Comparison of ENCODE assay signal across 15 cellular contexts in genomic region chr10:83984256-83984640, GRCh38.
A peak's percentile ranks its signal among the peaks of the same experiment; 100 is the strongest.
DNase-seq lines count a peak whose midpoint lies in the region; ATAC-seq, FAIRE-seq and TF ChIP-seq lines count a peak whose summit lies in the region.
"Had no signal": no experiment of that assay in that cellular context is flagged by ENCODE, and none has a peak within 500 bp of the region (broad histone marks: within the 10 kb centered on the region; RNA-seq: fewer than 3 reads in every experiment).

No MANE protein-coding gene starts in this region.

- no peak overlapping the region for H3K4me3 Mint-ChIP-seq in stimulated activated naive B cell treated with anti-CD40 and anti-IgM and Interleukin-4, amounts not matched to agents 10 μg/mL and 1 μg/mL and 100 μg/mL, for 72 hours
- H3K4me3 Mint-ChIP-seq: B cell; CD4-positive, alpha-beta T cell had no signal

- peak overlapping the region; percentile 69 for H3K27ac ChIP-seq in A673 (ENCODE audit: low read depth, low read length, poor library complexity, severe bottlenecking)
- 0 out of 2 replicates have a peak overlapping the region, but pooled peaks have one; percentile 20 for H3K27ac ChIP-seq in HEK293 (ENCODE audit: extremely low read depth, low read depth, low read length)
- no peak overlapping the region for H3K27ac ChIP-seq in H1 (ENCODE audit: low read depth, low read length)
- peak overlapping the region; percentile 62 for H3K27ac ChIP-seq in trophoblast cell (ENCODE audit: low read depth, low read length)

- no peaks in the 10 kb centered on the region; the same call in 1 of the 2 replicates for H3K23me2 ChIP-seq in H1 (ENCODE audit: low read depth, low read length)

- ATAC-seq in GM18498 (IDR thresholded peaks at IDR 0.05; ENCODE audit: unreplicated experiment), result no peak
- ATAC-seq in stimulated activated naive B cell treated with anti-CD40 and anti-IgM and Interleukin-4, amounts not matched to agents 10 μg/mL and 1 μg/mL and 100 μg/mL, for 72 hours (replicated peaks), result no peak
- ATAC-seq: GM12878 had no signal

- CTCF ChIA-PET in A673 (lab: Charles Lee) (no interaction called here), HEK293 (lab: Yijun Ruan, JAX) (interaction anchor here (0.6 to 0.7 kb wide), 3 partner anchors 9 to 1684 kb away, joined by 3 to 5 read pairs (median 3); no protein-coding TSS in a partner anchor), H1 (lab: Charles Lee; ENCODE audit: partially characterized antibody) (interaction anchor here (1.0 to 1.2 kb wide), 2 partner anchors 12 to 20 kb away, joined by 3 read pairs; no protein-coding TSS in a partner anchor)

- peaks cover under 1 to 2% of the 10 kb centered on the region in 2 donors for H3K4me1 Mint-ChIP-seq in stimulated activated naive B cell treated with anti-CD40 and anti-IgM and Interleukin-4, amounts not matched to agents 10 μg/mL and 1 μg/mL and 100 μg/mL, for 72 hours
- H3K4me1 Mint-ChIP-seq: B cell had no signal

- H3K27ac Mint-ChIP-seq in stimulated activated naive B cell treated with anti-CD40 and anti-IgM and Interleukin-4, amounts not matched to agents 10 μg/mL and 1 μg/mL and 100 μg/mL, for 72 hours, result no peak overlapping the region
- H3K27ac Mint-ChIP-seq: B cell; CD4-positive, alpha-beta T cell had no signal

- H3K9me3 ChIP-seq in A673 (ENCODE audit: low read depth, low read length, poor library complexity, severe bottlenecking) (no peaks in the 10 kb centered on the region), HEK293 (ENCODE audit: control insufficient read depth, insufficient read depth, low read depth, low read length) (no peaks in the 10 kb centered on the region), H1 (ENCODE audit: insufficient read depth in 2 of 2, low read depth in 1 of 2, low read length in 1 of 2) (no peaks in the 10 kb centered on the region), trophoblast cell (ENCODE audit: insufficient read depth, low read depth, low read length) (peaks cover 1% of the 10 kb centered on the region)

- H2BK20ac ChIP-seq in H1 (ENCODE audit: low read length), result no peak overlapping the region

- no peak overlapping the region for H4K8ac ChIP-seq in H1 (ENCODE audit: extremely low read depth, insufficient read depth, low read length)
- H4K8ac ChIP-seq in trophoblast cell (ENCODE audit: low read depth, low read length), result peak overlapping the region; percentile 25

- H4K91ac ChIP-seq in H1 (replicated peaks; ENCODE audit: insufficient read length, low read length) (no peak overlapping the region), trophoblast cell (ENCODE audit: low read depth, low read length) (peak overlapping the region; percentile 92)

- peaks cover 0 to under 1% of the 10 kb centered on the region in 2 donors for H3K36me3 Mint-ChIP-seq in stimulated activated naive B cell treated with anti-CD40 and anti-IgM and Interleukin-4, amounts not matched to agents 10 μg/mL and 1 μg/mL and 100 μg/mL, for 72 hours

- TF ChIP-seq EP300 in H1 (IDR thresholded peaks at IDR 0.05; ENCODE audit: borderline replicate concordance in 1 of 2, low read depth in 2 of 2, low read length in 2 of 2), result no peak

- BruUV-seq in A673 (replicated peaks; lab: Mats Ljungman, UMichigan), result no TSS peak

- no peaks in the 10 kb centered on the region for H4K20me1 ChIP-seq in H1 (replicated peaks in 1 of 2; ENCODE audit: control insufficient read depth in 1 of 2, insufficient read depth in 2 of 2, low read length in 2 of 2)

- no peak overlapping the region for H3K23ac ChIP-seq in H1 (ENCODE audit: insufficient read length)
- no peak overlapping the region for H3K23ac ChIP-seq in trophoblast cell (ENCODE audit: low read length)

- TF ChIP-seq RAD21 in H1 (IDR thresholded peaks at IDR 0.05 in 1 of 2, conservative IDR thresholded peaks at IDR 0.05 in 1 of 2; ENCODE audit: low read depth in 2 of 2, low read length in 2 of 2), result no peak

- H4K12ac ChIP-seq in trophoblast cell (ENCODE audit: low read depth, low read length), result no peak overlapping the region

- H3K18ac ChIP-seq in H1 (ENCODE audit: extremely low read depth, low read length) (no peak overlapping the region), trophoblast cell (ENCODE audit: low read length) (peak overlapping the region; percentile 33)

- no peak for DNase-seq in A673 (ENCODE audit: low spot score)
- no peak for DNase-seq in H1 (ENCODE audit: low read depth in 1 of 2, low spot score in 2 of 2)
- DNase-seq in trophoblast cell, result no peak
- no peak for DNase-seq in stimulated activated naive B cell treated with anti-CD40 and anti-IgM and Interleukin-4, amounts not matched to agents 10 μg/mL and 1 μg/mL and 100 μg/mL, for 72 hours
- DNase-seq in mucosa of gallbladder (ENCODE audit: low spot score), result no peak
- DNase-seq: C1 segment of cervical spinal cord; Calu3; CD4-positive, alpha-beta T cell; DMS 273 treated with DMSO at 0.1 percent for 48 hours; HCEC 1CT had no signal

- no peak for FAIRE-seq in H1 (lab: Jason Lieb, UNC)
- FAIRE-seq: GM12878, HepG2 had no signal

- H2AFZ ChIP-seq in H1 (ENCODE audit: low read length) (no peak overlapping the region), trophoblast cell (ENCODE audit: insufficient read depth, low read length, poor library complexity) (no peak overlapping the region)

- peaks cover 1 to 2% of the 10 kb centered on the region in 2 donors for H3K9me3 Mint-ChIP-seq in stimulated activated naive B cell treated with anti-CD40 and anti-IgM and Interleukin-4, amounts not matched to agents 10 μg/mL and 1 μg/mL and 100 μg/mL, for 72 hours
- H3K9me3 Mint-ChIP-seq: CD4-positive, alpha-beta T cell had no signal

- no peak for TF ChIP-seq CTCF in A673 (conservative IDR thresholded peaks at IDR 0.05; ENCODE audit: low read depth, low read length)
- no peak for TF ChIP-seq CTCF in HEK293 (tag by site-specific recombination; IDR thresholded peaks at IDR 0.05)
- no peak for TF ChIP-seq CTCF in H1 (IDR thresholded peaks at IDR 0.05; ENCODE audit: control extremely low read depth in 1 of 3, insufficient read depth in 1 of 3, low read depth in 1 of 3, low read length in 3 of 3)

- intact Hi-C loops in A673 (cut with micrococcal nuclease; ENCODE audit: unreplicated experiment), result no loop called here

- H3K27me3 ChIP-seq in A673 (replicated peaks; ENCODE audit: insufficient read depth, low read depth, low read length, poor library complexity) (no peaks in the 10 kb centered on the region), H1 (replicated peaks in 1 of 4; ENCODE audit: control insufficient read depth in 3 of 4, extremely low read depth in 1 of 4, insufficient read depth in 3 of 4, low read length in 3 of 4) (no peaks in the 10 kb centered on the region), trophoblast cell (ENCODE audit: insufficient read depth, low read length) (no peaks in the 10 kb centered on the region)

- H3K4ac ChIP-seq in H1 (replicated peaks; ENCODE audit: insufficient read length, low read depth, low read length) (peak overlapping the region; percentile 80), trophoblast cell (ENCODE audit: low read depth, low read length) (no peak overlapping the region)

- H3K4me3 ChIP-seq in A673 (ENCODE audit: low read depth, low read length, poor library complexity, severe bottlenecking) (no peak overlapping the region), HEK293 (ENCODE audit: low read depth, low read length) (no peak overlapping the region), H1 (ENCODE audit: extremely low read depth in 1 of 4, insufficient read depth in 2 of 4, low read depth in 3 of 4, low read length in 4 of 4) (no peak overlapping the region), trophoblast cell (ENCODE audit: low read depth, low read length) (no peak overlapping the region)
- H3K4me3 ChIP-seq: GM12878 had no signal

- H3K14ac ChIP-seq in H1 (ENCODE audit: insufficient read length) (no peak overlapping the region), trophoblast cell (ENCODE audit: low read length) (peak overlapping the region; percentile 1)

- H3K79me1 ChIP-seq in H1 (ENCODE audit: low read depth, low read length) (no peaks in the 10 kb centered on the region), trophoblast cell (ENCODE audit: low read length) (peaks cover 7% of the 10 kb centered on the region)

- peaks cover 5 to 21% of the 10 kb centered on the region in 2 donors for H3K27me3 Mint-ChIP-seq in stimulated activated naive B cell treated with anti-CD40 and anti-IgM and Interleukin-4, amounts not matched to agents 10 μg/mL and 1 μg/mL and 100 μg/mL, for 72 hours

- H2BK12ac ChIP-seq in H1 (ENCODE audit: low read depth, low read length), result no peak overlapping the region
- peak overlapping the region; percentile 89 for H2BK12ac ChIP-seq in trophoblast cell (ENCODE audit: low read length)

- H3K4me1 ChIP-seq in A673 (ENCODE audit: insufficient read depth, low read length, poor library complexity, severe bottlenecking) (peaks cover 16% of the 10 kb centered on the region), HEK293 (ENCODE audit: control insufficient read depth, insufficient read depth, low read length) (peaks cover 6% of the 10 kb centered on the region; the same call in 1 of the 2 replicates), H1 (replicated peaks in 1 of 4; ENCODE audit: control insufficient read depth in 3 of 4, insufficient read depth in 4 of 4, low read length in 3 of 4) (peaks cover 0 to 7% (median 3%) of the 10 kb centered on the region in 4 experiments; a peak in 2 of 7 replicates), trophoblast cell (ENCODE audit: control insufficient read depth in 1 of 2, insufficient read depth in 2 of 2, low read length in 2 of 2) (peaks cover 9 to 11% of the 10 kb centered on the region in 2 experiments)

- H3K9ac ChIP-seq in H1 (replicated peaks in 1 of 4; ENCODE audit: extremely low read depth in 1 of 4, low read depth in 3 of 4, low read length in 3 of 4), result no peak overlapping the region
- no peak overlapping the region for H3K9ac ChIP-seq in trophoblast cell (ENCODE audit: low read length)

- H2BK5ac ChIP-seq in H1 (ENCODE audit: low read depth, low read length) (peak overlapping the region; percentile 12; the same call in 1 of the 2 replicates), trophoblast cell (ENCODE audit: low read depth, low read length, poor library complexity) (peak overlapping the region; percentile 95)

- H2BK120ac ChIP-seq in H1 (replicated peaks; ENCODE audit: low read depth, low read length) (peak overlapping the region; percentile 62), trophoblast cell (ENCODE audit: insufficient read depth, low read length, poor library complexity) (peak overlapping the region; percentile 95)

- no peak for TF ChIP-seq POLR2A in H1 (IDR thresholded peaks at IDR 0.05; ENCODE audit: control extremely low read depth in 1 of 2, low read depth in 2 of 2, low read length in 2 of 2)

- peak overlapping the region; percentile 24 for H3K56ac ChIP-seq in H1 (replicated peaks; ENCODE audit: insufficient read length, low read depth, low read length)

- H4K5ac ChIP-seq in H1 (ENCODE audit: insufficient read length, low read depth, low read length), result no peak overlapping the region

- H3K79me2 ChIP-seq in H1 (ENCODE audit: control insufficient read depth in 1 of 2, insufficient read depth in 2 of 2, low read length in 2 of 2) (no peaks in the 10 kb centered on the region), trophoblast cell (ENCODE audit: control insufficient read depth, insufficient read depth, low read length, poor library complexity) (no peaks in the 10 kb centered on the region)

- no peak overlapping the region for H2BK15ac ChIP-seq in H1 (ENCODE audit: low read length)

- H2AK5ac ChIP-seq in H1 (ENCODE audit: low read depth, low read length) (no peak overlapping the region), trophoblast cell (ENCODE audit: low read length) (peak overlapping the region; percentile 65)

- POLR2A ChIA-PET in A673 (lab: Charles Lee; ENCODE audit: low non-redundant PET) (no interaction called here), HEK293 (lab: Yijun Ruan, JAX) (no interaction called here), H1 (lab: Charles Lee; ENCODE audit: partially characterized antibody) (no interaction called here)

- no peak overlapping the region for H3K4me2 ChIP-seq in H1 (ENCODE audit: insufficient read depth in 1 of 2, low read depth in 2 of 2, low read length in 2 of 2)
- no peak overlapping the region for H3K4me2 ChIP-seq in trophoblast cell (ENCODE audit: low read length)

- H3K36me3 ChIP-seq in A673 (ENCODE audit: insufficient read depth, low read length, poor library complexity, severe bottlenecking), result no peaks in the 10 kb centered on the region
- H3K36me3 ChIP-seq in HEK293 (ENCODE audit: control insufficient read depth in 2 of 2, insufficient read depth in 1 of 2, low read length in 2 of 2), result no peaks in the 10 kb centered on the region
- H3K36me3 ChIP-seq in H1 (ENCODE audit: control insufficient read depth in 2 of 4, insufficient read depth in 4 of 4, low read length in 3 of 4), result no peaks in the 10 kb centered on the region
- H3K36me3 ChIP-seq in trophoblast cell (ENCODE audit: control insufficient read depth in 1 of 2, insufficient read depth in 2 of 2, low read length in 2 of 2), result no peaks in the 10 kb centered on the region
